Comparison of ENCODE assay signal across 2 cellular contexts in the genomic region with DNA sequence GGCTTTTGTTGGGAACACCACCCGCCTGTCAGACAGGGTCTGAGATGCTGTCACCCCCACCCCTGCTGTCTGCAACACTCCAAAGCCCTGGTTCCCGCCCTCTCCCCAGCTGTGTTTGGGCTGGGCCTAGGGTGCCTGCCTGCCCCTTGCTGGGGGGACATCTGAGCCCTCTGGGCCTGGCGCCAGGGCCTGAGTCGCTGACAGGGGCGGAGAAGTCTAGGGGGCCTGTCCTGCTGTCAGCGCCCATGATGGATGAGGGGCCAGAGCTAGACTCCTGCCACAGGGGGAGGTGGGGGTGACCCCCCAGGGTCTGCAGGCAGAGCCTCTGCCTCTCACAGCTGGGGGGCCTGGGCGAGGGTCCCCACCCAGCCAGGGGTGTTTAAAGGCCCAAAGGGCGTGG.
A peak's percentile ranks its signal among the peaks of the same experiment; 100 is the strongest.
TF ChIP-seq lines count a peak whose summit lies in the region.

No MANE protein-coding gene starts in this region.

TF ChIP-seq in A549, 52 proteins besides CTCF, POLR2A, EP300 and RAD21:
- TF ChIP-seq HEYL (CRISPR knock-in tag; IDR thresholded peaks at IDR 0.05) (no peak), NFE2L2 (conservative IDR thresholded peaks at IDR 0.05; ENCODE audit: low read length) (no peak), JUNB (IDR thresholded peaks at IDR 0.05) (no peak), HOXB5 (CRISPR knock-in tag; IDR thresholded peaks at IDR 0.05) (peak; percentile 33; the same call in 1 of the 2 replicates)

TF ChIP-seq in K562, 482 proteins besides CTCF, POLR2A, EP300 and RAD21:
- TF ChIP-seq, protein P1, sequence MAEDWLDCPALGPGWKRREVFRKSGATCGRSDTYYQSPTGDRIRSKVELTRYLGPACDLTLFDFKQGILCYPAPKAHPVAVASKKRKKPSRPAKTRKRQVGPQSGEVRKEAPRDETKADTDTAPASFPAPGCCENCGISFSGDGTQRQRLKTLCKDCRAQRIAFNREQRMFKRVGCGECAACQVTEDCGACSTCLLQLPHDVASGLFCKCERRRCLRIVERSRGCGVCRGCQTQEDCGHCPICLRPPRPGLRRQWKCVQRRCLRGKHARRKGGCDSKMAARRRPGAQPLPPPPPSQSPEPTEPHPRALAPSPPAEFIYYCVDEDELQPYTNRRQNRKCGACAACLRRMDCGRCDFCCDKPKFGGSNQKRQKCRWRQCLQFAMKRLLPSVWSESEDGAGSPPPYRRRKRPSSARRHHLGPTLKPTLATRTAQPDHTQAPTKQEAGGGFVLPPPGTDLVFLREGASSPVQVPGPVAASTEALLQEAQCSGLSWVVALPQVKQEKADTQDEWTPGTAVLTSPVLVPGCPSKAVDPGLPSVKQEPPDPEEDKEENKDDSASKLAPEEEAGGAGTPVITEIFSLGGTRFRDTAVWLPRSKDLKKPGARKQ (CRISPR knock-in tag; IDR thresholded peaks at IDR 0.05), result no peak
- TF ChIP-seq, protein P2, sequence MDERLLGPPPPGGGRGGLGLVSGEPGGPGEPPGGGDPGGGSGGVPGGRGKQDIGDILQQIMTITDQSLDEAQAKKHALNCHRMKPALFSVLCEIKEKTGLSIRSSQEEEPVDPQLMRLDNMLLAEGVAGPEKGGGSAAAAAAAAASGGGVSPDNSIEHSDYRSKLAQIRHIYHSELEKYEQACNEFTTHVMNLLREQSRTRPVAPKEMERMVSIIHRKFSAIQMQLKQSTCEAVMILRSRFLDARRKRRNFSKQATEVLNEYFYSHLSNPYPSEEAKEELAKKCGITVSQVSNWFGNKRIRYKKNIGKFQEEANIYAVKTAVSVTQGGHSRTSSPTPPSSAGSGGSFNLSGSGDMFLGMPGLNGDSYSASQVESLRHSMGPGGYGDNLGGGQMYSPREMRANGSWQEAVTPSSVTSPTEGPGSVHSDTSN (CRISPR knock-in tag; IDR thresholded peaks at IDR 0.05; ENCODE audit: low read depth), result no peak
- TF ChIP-seq, protein P2 (tag; conservative IDR thresholded peaks at IDR 0.05; ENCODE audit: low read depth), result peak; percentile 85
- TF ChIP-seq ZNF584 (CRISPR knock-in tag; IDR thresholded peaks at IDR 0.05; ENCODE audit: low read depth), result no peak
- TF ChIP-seq MEIS2 (IDR thresholded peaks at IDR 0.05; ENCODE audit: partially characterized antibody), result peak; percentile 76
- TF ChIP-seq, protein P3, sequence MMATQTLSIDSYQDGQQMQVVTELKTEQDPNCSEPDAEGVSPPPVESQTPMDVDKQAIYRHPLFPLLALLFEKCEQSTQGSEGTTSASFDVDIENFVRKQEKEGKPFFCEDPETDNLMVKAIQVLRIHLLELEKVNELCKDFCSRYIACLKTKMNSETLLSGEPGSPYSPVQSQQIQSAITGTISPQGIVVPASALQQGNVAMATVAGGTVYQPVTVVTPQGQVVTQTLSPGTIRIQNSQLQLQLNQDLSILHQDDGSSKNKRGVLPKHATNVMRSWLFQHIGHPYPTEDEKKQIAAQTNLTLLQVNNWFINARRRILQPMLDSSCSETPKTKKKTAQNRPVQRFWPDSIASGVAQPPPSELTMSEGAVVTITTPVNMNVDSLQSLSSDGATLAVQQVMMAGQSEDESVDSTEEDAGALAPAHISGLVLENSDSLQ (IDR thresholded peaks at IDR 0.05), result peak; percentile 79
- TF ChIP-seq, protein P4, sequence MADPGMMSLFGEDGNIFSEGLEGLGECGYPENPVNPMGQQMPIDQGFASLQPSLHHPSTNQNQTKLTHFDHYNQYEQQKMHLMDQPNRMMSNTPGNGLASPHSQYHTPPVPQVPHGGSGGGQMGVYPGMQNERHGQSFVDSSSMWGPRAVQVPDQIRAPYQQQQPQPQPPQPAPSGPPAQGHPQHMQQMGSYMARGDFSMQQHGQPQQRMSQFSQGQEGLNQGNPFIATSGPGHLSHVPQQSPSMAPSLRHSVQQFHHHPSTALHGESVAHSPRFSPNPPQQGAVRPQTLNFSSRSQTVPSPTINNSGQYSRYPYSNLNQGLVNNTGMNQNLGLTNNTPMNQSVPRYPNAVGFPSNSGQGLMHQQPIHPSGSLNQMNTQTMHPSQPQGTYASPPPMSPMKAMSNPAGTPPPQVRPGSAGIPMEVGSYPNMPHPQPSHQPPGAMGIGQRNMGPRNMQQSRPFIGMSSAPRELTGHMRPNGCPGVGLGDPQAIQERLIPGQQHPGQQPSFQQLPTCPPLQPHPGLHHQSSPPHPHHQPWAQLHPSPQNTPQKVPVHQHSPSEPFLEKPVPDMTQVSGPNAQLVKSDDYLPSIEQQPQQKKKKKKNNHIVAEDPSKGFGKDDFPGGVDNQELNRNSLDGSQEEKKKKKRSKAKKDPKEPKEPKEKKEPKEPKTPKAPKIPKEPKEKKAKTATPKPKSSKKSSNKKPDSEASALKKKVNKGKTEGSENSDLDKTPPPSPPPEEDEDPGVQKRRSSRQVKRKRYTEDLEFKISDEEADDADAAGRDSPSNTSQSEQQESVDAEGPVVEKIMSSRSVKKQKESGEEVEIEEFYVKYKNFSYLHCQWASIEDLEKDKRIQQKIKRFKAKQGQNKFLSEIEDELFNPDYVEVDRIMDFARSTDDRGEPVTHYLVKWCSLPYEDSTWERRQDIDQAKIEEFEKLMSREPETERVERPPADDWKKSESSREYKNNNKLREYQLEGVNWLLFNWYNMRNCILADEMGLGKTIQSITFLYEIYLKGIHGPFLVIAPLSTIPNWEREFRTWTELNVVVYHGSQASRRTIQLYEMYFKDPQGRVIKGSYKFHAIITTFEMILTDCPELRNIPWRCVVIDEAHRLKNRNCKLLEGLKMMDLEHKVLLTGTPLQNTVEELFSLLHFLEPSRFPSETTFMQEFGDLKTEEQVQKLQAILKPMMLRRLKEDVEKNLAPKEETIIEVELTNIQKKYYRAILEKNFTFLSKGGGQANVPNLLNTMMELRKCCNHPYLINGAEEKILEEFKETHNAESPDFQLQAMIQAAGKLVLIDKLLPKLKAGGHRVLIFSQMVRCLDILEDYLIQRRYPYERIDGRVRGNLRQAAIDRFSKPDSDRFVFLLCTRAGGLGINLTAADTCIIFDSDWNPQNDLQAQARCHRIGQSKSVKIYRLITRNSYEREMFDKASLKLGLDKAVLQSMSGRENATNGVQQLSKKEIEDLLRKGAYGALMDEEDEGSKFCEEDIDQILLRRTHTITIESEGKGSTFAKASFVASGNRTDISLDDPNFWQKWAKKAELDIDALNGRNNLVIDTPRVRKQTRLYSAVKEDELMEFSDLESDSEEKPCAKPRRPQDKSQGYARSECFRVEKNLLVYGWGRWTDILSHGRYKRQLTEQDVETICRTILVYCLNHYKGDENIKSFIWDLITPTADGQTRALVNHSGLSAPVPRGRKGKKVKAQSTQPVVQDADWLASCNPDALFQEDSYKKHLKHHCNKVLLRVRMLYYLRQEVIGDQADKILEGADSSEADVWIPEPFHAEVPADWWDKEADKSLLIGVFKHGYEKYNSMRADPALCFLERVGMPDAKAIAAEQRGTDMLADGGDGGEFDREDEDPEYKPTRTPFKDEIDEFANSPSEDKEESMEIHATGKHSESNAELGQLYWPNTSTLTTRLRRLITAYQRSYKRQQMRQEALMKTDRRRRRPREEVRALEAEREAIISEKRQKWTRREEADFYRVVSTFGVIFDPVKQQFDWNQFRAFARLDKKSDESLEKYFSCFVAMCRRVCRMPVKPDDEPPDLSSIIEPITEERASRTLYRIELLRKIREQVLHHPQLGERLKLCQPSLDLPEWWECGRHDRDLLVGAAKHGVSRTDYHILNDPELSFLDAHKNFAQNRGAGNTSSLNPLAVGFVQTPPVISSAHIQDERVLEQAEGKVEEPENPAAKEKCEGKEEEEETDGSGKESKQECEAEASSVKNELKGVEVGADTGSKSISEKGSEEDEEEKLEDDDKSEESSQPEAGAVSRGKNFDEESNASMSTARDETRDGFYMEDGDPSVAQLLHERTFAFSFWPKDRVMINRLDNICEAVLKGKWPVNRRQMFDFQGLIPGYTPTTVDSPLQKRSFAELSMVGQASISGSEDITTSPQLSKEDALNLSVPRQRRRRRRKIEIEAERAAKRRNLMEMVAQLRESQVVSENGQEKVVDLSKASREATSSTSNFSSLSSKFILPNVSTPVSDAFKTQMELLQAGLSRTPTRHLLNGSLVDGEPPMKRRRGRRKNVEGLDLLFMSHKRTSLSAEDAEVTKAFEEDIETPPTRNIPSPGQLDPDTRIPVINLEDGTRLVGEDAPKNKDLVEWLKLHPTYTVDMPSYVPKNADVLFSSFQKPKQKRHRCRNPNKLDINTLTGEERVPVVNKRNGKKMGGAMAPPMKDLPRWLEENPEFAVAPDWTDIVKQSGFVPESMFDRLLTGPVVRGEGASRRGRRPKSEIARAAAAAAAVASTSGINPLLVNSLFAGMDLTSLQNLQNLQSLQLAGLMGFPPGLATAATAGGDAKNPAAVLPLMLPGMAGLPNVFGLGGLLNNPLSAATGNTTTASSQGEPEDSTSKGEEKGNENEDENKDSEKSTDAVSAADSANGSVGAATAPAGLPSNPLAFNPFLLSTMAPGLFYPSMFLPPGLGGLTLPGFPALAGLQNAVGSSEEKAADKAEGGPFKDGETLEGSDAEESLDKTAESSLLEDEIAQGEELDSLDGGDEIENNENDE (IDR thresholded peaks at IDR 0.05; ENCODE audit: low read depth, low read length), result no peak
- TF ChIP-seq ZBTB7A (IDR thresholded peaks at IDR 0.05; ENCODE audit: borderline replicate concordance, control insufficient read depth, low read depth, low read length), result peak; percentile 46; the same call in 1 of the 2 replicates
